1 cellular context compared by ENCODE assay signal in genomic region chr3:107432646-107433045, GRCh38.
TF ChIP-seq lines count a peak whose summit lies in the region.

No MANE protein-coding gene starts in this region.

TF ChIP-seq in WTC11, 78 proteins besides CTCF, POLR2A, EP300 and RAD21 (continued from another document):
- no peak for TF ChIP-seq AFF4 (CRISPR knock-in tag; IDR thresholded peaks at IDR 0.05; ENCODE audit: borderline replicate concordance)
- no peak for TF ChIP-seq HMGA2 (CRISPR knock-in tag; IDR thresholded peaks at IDR 0.05)
- TF ChIP-seq ZNF416 (CRISPR knock-in tag; IDR thresholded peaks at IDR 0.05), result no peak
- no peak for TF ChIP-seq ZBTB43 (CRISPR knock-in tag; IDR thresholded peaks at IDR 0.05)
- no peak for TF ChIP-seq ZNF281 (CRISPR knock-in tag; IDR thresholded peaks at IDR 0.05)
- TF ChIP-seq TEAD4 (CRISPR knock-in tag; IDR thresholded peaks at IDR 0.05), result no peak
- no peak for TF ChIP-seq ZNF532 (CRISPR knock-in tag; IDR thresholded peaks at IDR 0.05; ENCODE audit: borderline replicate concordance)
- TF ChIP-seq SOX15 (CRISPR knock-in tag; IDR thresholded peaks at IDR 0.05), result no peak
- no peak for TF ChIP-seq ZNF232 (CRISPR knock-in tag; IDR thresholded peaks at IDR 0.05)
- TF ChIP-seq TCF7 (CRISPR knock-in tag; IDR thresholded peaks at IDR 0.05; ENCODE audit: low read depth), result no peak
- TF ChIP-seq NFE2L1 (CRISPR knock-in tag; IDR thresholded peaks at IDR 0.05), result no peak
- TF ChIP-seq JUN (CRISPR knock-in tag; IDR thresholded peaks at IDR 0.05), result no peak
- TF ChIP-seq ZNF512 (CRISPR knock-in tag; IDR thresholded peaks at IDR 0.05; ENCODE audit: borderline replicate concordance), result no peak
- TF ChIP-seq E2F5 (CRISPR knock-in tag; IDR thresholded peaks at IDR 0.05), result no peak
